ENCODE assay signal across 5 cellular contexts in the genomic region with DNA sequence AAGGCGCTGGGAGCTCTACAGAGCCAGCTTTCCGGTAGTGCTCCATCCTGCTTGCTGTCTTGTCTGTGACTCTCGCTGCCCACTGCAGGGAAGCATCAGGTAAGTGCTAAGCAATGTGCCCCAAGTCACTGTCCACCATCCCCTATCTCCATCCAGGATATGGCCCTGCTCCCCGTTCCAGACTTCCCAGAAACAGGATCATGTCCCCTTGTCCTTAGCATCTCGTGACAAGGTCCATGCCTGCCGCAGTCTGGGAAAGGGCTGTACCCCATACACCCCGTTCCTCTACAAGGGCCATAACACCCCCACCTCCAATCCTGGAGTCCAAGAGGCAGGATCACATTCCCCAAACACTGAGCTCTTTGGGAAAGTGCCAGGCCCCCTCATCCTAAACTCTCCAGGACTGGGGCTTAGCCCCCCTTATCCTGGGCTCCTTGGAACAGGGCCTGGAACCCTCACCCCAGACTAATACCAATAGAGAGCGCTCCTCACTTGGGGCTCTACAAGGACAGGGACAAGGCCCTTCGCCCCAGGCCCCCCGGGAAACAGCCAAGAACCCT. TPM values are rescaled to one million over a fixed set of nuclear protein-coding genes. Genes with fewer than 3 reads are reported as not detected.
DNase-seq lines count a peak whose midpoint lies in the region; ATAC-seq and TF ChIP-seq lines count a peak whose summit lies in the region.

No MANE protein-coding gene starts in this region.

- ATAC-seq in HG02798 (IDR thresholded peaks at IDR 0.05; ENCODE audit: poor library complexity, unreplicated experiment) (peak; percentile 3), naive B cell (ENCODE audit: low read depth in 2 of 2) (peak in 1 of 2 donors; percentile 1)

- peak overlapping the region; percentile 79 for H3K4me3 ChIP-seq in astrocyte of the cerebellum (ENCODE audit: low read depth, low read length)

- peaks cover 5 to 10% of the 10 kb centered on the region in 2 donors for H3K36me3 Mint-ChIP-seq in naive B cell

- peak overlapping the region; percentile 86 to 96 (median 93) for H3K4me3 Mint-ChIP-seq in naive B cell

- peaks cover 0 to 2% (median 0%) of the 10 kb centered on the region in 7 donors for H3K9me3 Mint-ChIP-seq in naive B cell

- DNase-seq in astrocyte of the cerebellum (ENCODE audit: low read depth) (no peak), naive B cell (no peak), 8988T (no peak), NCI-H345 (lab: John Stamatoyannopoulos, UW) (no peak)

- H3K27me3 Mint-ChIP-seq in naive B cell: no peaks in the 10 kb centered on the region

- peak overlapping the region; percentile 72 to 94 (median 92) for H3K27ac Mint-ChIP-seq in naive B cell

- no peak for TF ChIP-seq CTCF in astrocyte of the cerebellum (IDR thresholded peaks at IDR 0.05; ENCODE audit: low read depth, low read length, missing control alignments)

- in situ Hi-C loops in astrocyte of the cerebellum (cut with HindIII; ENCODE audit: low sequenced_read_pairs): loop anchor here (10.0 kb wide), 2 partner anchors 107 to 347 kb away; no protein-coding TSS in a partner anchor

- H3K4me1 Mint-ChIP-seq in naive B cell: peaks cover 16 to 26% (median 22%) of the 10 kb centered on the region in 3 donors

RNA-seq across cellular contexts. Expression of a gene that starts 0.6 kb away (rescaled TPM):
- polyA plus RNA-seq in naive B cell (ENCODE audit: low read depth in 6 of 6): 10 to 100 TPM; 25.1 to 50.6 (median 43.7) TPM

RNA-seq across cellular contexts. Expression of a gene that starts 9.0 kb away (rescaled TPM):
- polyA plus RNA-seq in naive B cell (ENCODE audit: low read depth in 6 of 6): 100 to 1,000 TPM in 3 of 6 donors, 10 to 100 TPM in 3; 83.5 to 118 (median 103) TPM

RNA-seq across cellular contexts. Expression of a gene that starts 17.5 kb away (rescaled TPM):
- not detected for polyA plus RNA-seq in naive B cell (ENCODE audit: low read depth in 6 of 6)

RNA-seq across cellular contexts. Expression of a gene that starts 21.8 kb away (rescaled TPM):
- polyA plus RNA-seq in naive B cell (ENCODE audit: low read depth in 6 of 6): not detected

RNA-seq across cellular contexts. Expression of a gene that starts 26.3 kb away (rescaled TPM):
- 10 to 100 TPM; 40.1 to 75.8 (median 47.0) TPM for polyA plus RNA-seq in naive B cell (ENCODE audit: low read depth in 6 of 6)
